1 cellular context compared by ENCODE assay signal in genomic region chr5:40710575-40710974, GRCh38. TPM values are rescaled to one million over a fixed set of nuclear protein-coding genes. Genes with fewer than 3 reads are reported as not detected.
"Had no signal": no experiment of that assay in that cellular context is flagged by ENCODE, and none has a peak within 500 bp of the region (broad histone marks: within the 10 kb centered on the region; RNA-seq: fewer than 3 reads in every experiment).

No MANE protein-coding gene starts in this region.

RNA-seq across cellular contexts. Expression of gene PTGER4, which starts 30.9 kb away (rescaled TPM):
- total RNA-seq: neural crest cell had no signal
